In the genomic region with DNA sequence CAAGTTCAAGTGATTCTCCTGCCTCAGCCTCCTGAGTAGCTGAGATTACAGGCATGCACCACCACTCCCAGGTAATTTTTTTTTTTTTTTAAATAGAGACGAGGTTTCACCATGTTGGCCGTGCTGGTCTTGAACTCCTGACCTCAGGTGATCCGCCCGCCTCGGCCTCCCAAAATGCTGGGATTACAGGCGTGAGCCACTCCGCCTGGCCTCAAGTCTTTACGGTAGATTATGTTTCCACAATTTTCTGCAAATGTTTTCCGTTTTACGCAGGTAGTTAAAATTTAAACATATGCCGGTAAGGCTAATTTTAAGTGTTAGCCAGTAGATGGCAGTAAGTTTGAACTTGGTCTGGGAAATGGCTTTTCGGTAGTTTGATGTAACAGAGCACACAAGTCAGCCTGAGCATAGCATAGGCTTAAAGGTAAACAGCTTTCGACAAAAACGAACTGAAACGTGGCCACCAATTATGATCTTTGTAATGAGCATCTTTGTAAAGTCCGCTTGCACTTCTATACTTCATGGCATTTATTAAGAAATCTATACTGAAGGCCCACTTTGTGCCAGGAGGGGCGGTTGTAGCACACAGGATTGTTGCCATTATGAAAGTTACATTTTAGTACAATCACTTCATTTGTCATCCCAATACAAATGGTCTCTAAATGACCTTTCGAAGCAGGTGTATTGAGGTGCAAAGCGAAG, we compare ENCODE assay signal across 1 cellular context.
TF ChIP-seq lines count a peak whose summit lies in the region.

No MANE protein-coding gene starts in this region.

TF ChIP-seq in WTC11, 78 proteins besides CTCF, POLR2A, EP300 and RAD21 (continued from another document):
- TF ChIP-seq PRDM15 (CRISPR knock-in tag; IDR thresholded peaks at IDR 0.05) (no peak), GABPB1 (CRISPR knock-in tag; IDR thresholded peaks at IDR 0.05) (no peak)
- TF ChIP-seq, protein P1, sequence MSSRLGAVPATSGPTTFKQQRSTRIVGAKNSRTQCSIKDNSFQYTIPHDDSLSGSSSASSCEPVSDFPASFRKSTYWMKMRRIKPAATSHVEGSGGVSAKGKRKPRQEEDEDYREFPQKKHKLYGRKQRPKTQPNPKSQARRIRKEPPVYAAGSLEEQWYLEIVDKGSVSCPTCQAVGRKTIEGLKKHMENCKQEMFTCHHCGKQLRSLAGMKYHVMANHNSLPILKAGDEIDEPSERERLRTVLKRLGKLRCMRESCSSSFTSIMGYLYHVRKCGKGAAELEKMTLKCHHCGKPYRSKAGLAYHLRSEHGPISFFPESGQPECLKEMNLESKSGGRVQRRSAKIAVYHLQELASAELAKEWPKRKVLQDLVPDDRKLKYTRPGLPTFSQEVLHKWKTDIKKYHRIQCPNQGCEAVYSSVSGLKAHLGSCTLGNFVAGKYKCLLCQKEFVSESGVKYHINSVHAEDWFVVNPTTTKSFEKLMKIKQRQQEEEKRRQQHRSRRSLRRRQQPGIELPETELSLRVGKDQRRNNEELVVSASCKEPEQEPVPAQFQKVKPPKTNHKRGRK (CRISPR knock-in tag; IDR thresholded peaks at IDR 0.05; ENCODE audit: borderline replicate concordance): no peak
TF ChIP-seq in WTC11: peak in this region for 0.
